In the genomic region with DNA sequence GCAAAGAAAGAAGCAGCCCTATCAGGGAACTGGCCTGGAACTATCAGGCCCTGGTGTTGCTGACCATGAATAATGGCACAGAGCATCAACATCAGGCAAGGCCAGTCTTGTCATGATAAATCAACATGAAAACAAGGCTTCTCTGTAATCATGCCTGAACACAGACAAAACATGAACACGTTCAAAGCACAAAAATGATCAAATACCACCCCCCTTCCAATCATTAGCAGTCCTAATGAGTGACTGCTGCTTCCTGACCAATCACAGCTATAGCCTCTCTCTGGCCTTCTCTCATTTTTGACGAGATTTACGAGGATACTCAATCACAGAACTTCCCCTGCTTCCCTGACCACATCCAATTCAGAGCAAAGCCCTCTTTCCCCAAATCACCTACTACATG, we compare ENCODE assay signal across 14 cellular contexts. TPM values are rescaled to one million over a fixed set of nuclear protein-coding genes. Genes with fewer than 3 reads are reported as not detected.
DNase-seq lines count a peak whose midpoint lies in the region; ATAC-seq and TF ChIP-seq lines count a peak whose summit lies in the region.
"Had no signal": no experiment of that assay in that cellular context is flagged by ENCODE, and none has a peak within 500 bp of the region (broad histone marks: within the 10 kb centered on the region; RNA-seq: fewer than 3 reads in every experiment).

No MANE protein-coding gene starts in this region.

- peaks cover 42% of the 10 kb centered on the region; the same call in 1 of the 2 replicates for H3F3A ChIP-seq in GM23248 (ENCODE audit: insufficient read depth)
- 0 out of 2 replicates have a peak, but pooled peaks cover 10% of the 10 kb centered on the region for H3F3A ChIP-seq in GM23338 (replicated peaks; ENCODE audit: low read depth)

- TF ChIP-seq POLR2A in sigmoid colon (IDR thresholded peaks at IDR 0.05): no peak

- H2AFZ ChIP-seq in GM23248: no peak overlapping the region
- H2AFZ ChIP-seq in GM23338: no peak overlapping the region

- peak overlapping the region; percentile 86 for H3K27ac ChIP-seq in GM23248
- peak overlapping the region; percentile 87 for H3K27ac ChIP-seq in skeletal muscle tissue (ENCODE audit: low read depth, low read length)
- no peak overlapping the region for H3K27ac ChIP-seq in GM23338 (ENCODE audit: low read depth)
- H3K27ac ChIP-seq in sigmoid colon: no peak overlapping the region
- H3K27ac ChIP-seq: thoracic aorta had no signal

- H3K4me3 ChIP-seq in GM23248 (no peak overlapping the region), skeletal muscle tissue (ENCODE audit: low read length in 3 of 3) (no peak overlapping the region), GM23338 (no peak overlapping the region), sigmoid colon (no peak overlapping the region)
- H3K4me3 ChIP-seq: thoracic aorta had no signal

- H3K79me2 ChIP-seq in GM23248 (ENCODE audit: insufficient read depth) (peaks cover 28% of the 10 kb centered on the region), GM23338 (replicated peaks; ENCODE audit: insufficient read depth) (no peaks in the 10 kb centered on the region)

- H3K27me3 Mint-ChIP-seq in T-helper 2 cell treated with Interferon-gamma antibody and Interleukin-4, amounts not matched to agents 5 μg/mL and 100 μg/mL, for 36 hours (ENCODE audit: low read depth): peaks cover 37% of the 10 kb centered on the region
- peaks cover 46% of the 10 kb centered on the region for H3K27me3 Mint-ChIP-seq in activated naive CD8-positive, alpha-beta T cell treated with anti-CD3 and anti-CD28 coated beads, Interleukin-2, amount 10 ng/mL, durations not matched to agents 7 days and 5 days
- H3K27me3 Mint-ChIP-seq in GM23338 (ENCODE audit: insufficient read depth, low read depth, poor library complexity): peaks cover 29% of the 10 kb centered on the region

- H3K9ac ChIP-seq in GM23248 (no peak overlapping the region), skeletal muscle tissue (ENCODE audit: low read depth in 1 of 3, low read length in 3 of 3) (no peak overlapping the region)

- no peak for DNase-seq in T-helper 2 cell treated with Interferon-gamma antibody and Interleukin-4, amounts not matched to agents 5 μg/mL and 100 μg/mL, for 36 hours (ENCODE audit: low spot score)
- no peak for DNase-seq in T-helper 2 cell
- DNase-seq in GM23248: no peak
- no peak for DNase-seq in activated naive CD8-positive, alpha-beta T cell treated with anti-CD3 and anti-CD28 coated beads, Interleukin-2, amount 10 ng/mL, durations not matched to agents 7 days and 5 days
- DNase-seq in GM23338 (ENCODE audit: low spot score): no peak
- DNase-seq in sigmoid colon: no peak
- DNase-seq: immature natural killer cell, NCI-H1417, NCI-H524 treated with DMSO at 0.1 percent for 48 hours, SHP77 had no signal

- no peak for ATAC-seq in activated naive CD8-positive, alpha-beta T cell treated with anti-CD3 and anti-CD28 coated beads, Interleukin-2, amount 10 ng/mL, durations not matched to agents 7 days and 5 days (ENCODE audit: low read depth)
- ATAC-seq in GM21717 (IDR thresholded peaks at IDR 0.05; ENCODE audit: unreplicated experiment) (no peak), GM23338 (no peak)
- ATAC-seq: WTC11 had no signal

- peak overlapping the region; percentile 35 for H3K27ac Mint-ChIP-seq in T-helper 2 cell treated with Interferon-gamma antibody and Interleukin-4, amounts not matched to agents 5 μg/mL and 100 μg/mL, for 36 hours
- peak overlapping the region; percentile 64 for H3K27ac Mint-ChIP-seq in activated naive CD8-positive, alpha-beta T cell treated with anti-CD3 and anti-CD28 coated beads, Interleukin-2, amount 10 ng/mL, durations not matched to agents 7 days and 5 days
- no peak overlapping the region for H3K27ac Mint-ChIP-seq in GM23338
- H3K27ac Mint-ChIP-seq: immature natural killer cell, WTC11 had no signal

- TF ChIP-seq EP300 in sigmoid colon (IDR thresholded peaks at IDR 0.05): no peak

- H3K9me2 ChIP-seq in GM23248 (ENCODE audit: insufficient read depth) (no peaks in the 10 kb centered on the region), GM23338 (ENCODE audit: insufficient read depth) (no peaks in the 10 kb centered on the region)

- H3K27me3 ChIP-seq in GM23248 (replicated peaks; ENCODE audit: insufficient read depth) (no peaks in the 10 kb centered on the region), skeletal muscle tissue (ENCODE audit: control insufficient read depth in 3 of 3, insufficient read depth in 3 of 3, low read length in 3 of 3) (peaks cover 0 to 3% (median 0%) of the 10 kb centered on the region in 3 donors), GM23338 (ENCODE audit: insufficient read depth) (peaks cover 48% of the 10 kb centered on the region), sigmoid colon (no peaks in the 10 kb centered on the region)

- POLR2A ChIA-PET in activated naive CD8-positive, alpha-beta T cell treated with anti-CD3 and anti-CD28 coated beads, Interleukin-2, amount 10 ng/mL, durations not matched to agents 7 days and 5 days (lab: Charles Lee): no interaction called here

- no peaks in the 10 kb centered on the region for H3K9me3 ChIP-seq in GM23248 (ENCODE audit: low read depth)
- H3K9me3 ChIP-seq in skeletal muscle tissue (ENCODE audit: control insufficient read depth in 3 of 3, low read length in 3 of 3): no peaks in the 10 kb centered on the region
- H3K9me3 ChIP-seq in sigmoid colon: no peaks in the 10 kb centered on the region
- H3K9me3 ChIP-seq: thoracic aorta had no signal

- H3K4me1 Mint-ChIP-seq in T-helper 2 cell treated with Interferon-gamma antibody and Interleukin-4, amounts not matched to agents 5 μg/mL and 100 μg/mL, for 36 hours (ENCODE audit: low read depth): peaks cover 27% of the 10 kb centered on the region
- peaks cover 23% of the 10 kb centered on the region for H3K4me1 Mint-ChIP-seq in activated naive CD8-positive, alpha-beta T cell treated with anti-CD3 and anti-CD28 coated beads, Interleukin-2, amount 10 ng/mL, durations not matched to agents 7 days and 5 days
- peaks cover 26% of the 10 kb centered on the region for H3K4me1 Mint-ChIP-seq in GM23338

- H3K4me2 ChIP-seq in GM23248 (ENCODE audit: unreplicated experiment) (peak overlapping the region; percentile 87), GM23338 (no peak overlapping the region)

- H3K4me3 Mint-ChIP-seq in T-helper 2 cell treated with Interferon-gamma antibody and Interleukin-4, amounts not matched to agents 5 μg/mL and 100 μg/mL, for 36 hours: peak overlapping the region; percentile 89
- peak overlapping the region; percentile 91 for H3K4me3 Mint-ChIP-seq in activated naive CD8-positive, alpha-beta T cell treated with anti-CD3 and anti-CD28 coated beads, Interleukin-2, amount 10 ng/mL, durations not matched to agents 7 days and 5 days
- H3K4me3 Mint-ChIP-seq in GM23338: no peak overlapping the region
- H3K4me3 Mint-ChIP-seq: WTC11 had no signal

- TF ChIP-seq CTCF in GM23338 (conservative IDR thresholded peaks at IDR 0.05; ENCODE audit: low read depth in 2 of 2): no peak
- TF ChIP-seq CTCF in sigmoid colon (IDR thresholded peaks at IDR 0.05): no peak

- intact Hi-C loops in sigmoid colon (cut with DNase I): loop anchor here (5.0 kb wide), 1 partner anchor 183 kb away; a partner anchor contains a TSS

- H4K20me1 ChIP-seq in GM23248 (ENCODE audit: insufficient read depth) (no peaks in the 10 kb centered on the region), GM23338 (replicated peaks; ENCODE audit: insufficient read depth) (no peaks in the 10 kb centered on the region)

- H3K36me3 ChIP-seq in GM23248 (ENCODE audit: low read depth): no peaks in the 10 kb centered on the region
- H3K36me3 ChIP-seq in skeletal muscle tissue (ENCODE audit: control insufficient read depth in 3 of 3, insufficient read depth in 3 of 3, low read length in 3 of 3): no peaks in the 10 kb centered on the region
- H3K36me3 ChIP-seq in GM23338 (ENCODE audit: insufficient read depth): no peaks in the 10 kb centered on the region
- no peaks in the 10 kb centered on the region for H3K36me3 ChIP-seq in sigmoid colon
- H3K36me3 ChIP-seq: thoracic aorta had no signal

- in situ Hi-C loops in GM23248 (cut with MboI): no loop called here

- peaks cover 50% of the 10 kb centered on the region for H3K4me1 ChIP-seq in GM23248 (ENCODE audit: insufficient read depth)
- peaks cover 10 to 26% (median 13%) of the 10 kb centered on the region in 3 donors for H3K4me1 ChIP-seq in skeletal muscle tissue (ENCODE audit: control insufficient read depth in 3 of 3, insufficient read depth in 3 of 3, low read length in 3 of 3)
- peaks cover 24% of the 10 kb centered on the region for H3K4me1 ChIP-seq in GM23338 (ENCODE audit: insufficient read depth)
- H3K4me1 ChIP-seq in sigmoid colon: peaks cover 0 to 15% (median 10%) of the 10 kb centered on the region in 4 donors

- no peaks in the 10 kb centered on the region for H3K9me3 Mint-ChIP-seq in T-helper 2 cell treated with Interferon-gamma antibody and Interleukin-4, amounts not matched to agents 5 μg/mL and 100 μg/mL, for 36 hours
- H3K9me3 Mint-ChIP-seq in activated naive CD8-positive, alpha-beta T cell treated with anti-CD3 and anti-CD28 coated beads, Interleukin-2, amount 10 ng/mL, durations not matched to agents 7 days and 5 days: no peaks in the 10 kb centered on the region
- no peaks in the 10 kb centered on the region for H3K9me3 Mint-ChIP-seq in GM23338
- H3K9me3 Mint-ChIP-seq: immature natural killer cell, WTC11 had no signal

- no peaks in the 10 kb centered on the region for H3K36me3 Mint-ChIP-seq in T-helper 2 cell treated with Interferon-gamma antibody and Interleukin-4, amounts not matched to agents 5 μg/mL and 100 μg/mL, for 36 hours (ENCODE audit: low read depth)
- no peaks in the 10 kb centered on the region for H3K36me3 Mint-ChIP-seq in activated naive CD8-positive, alpha-beta T cell treated with anti-CD3 and anti-CD28 coated beads, Interleukin-2, amount 10 ng/mL, durations not matched to agents 7 days and 5 days
- no peaks in the 10 kb centered on the region; the same call in 2 of the 3 replicates for H3K36me3 Mint-ChIP-seq in GM23338 (ENCODE audit: low read depth)
- H3K36me3 Mint-ChIP-seq: immature natural killer cell, WTC11 had no signal

- WGBS in GM23248 (ENCODE audit: low coverage in 1 of 2, low lambda C conversion rate in 2 of 2, missing lambda C conversion rate in 2 of 2), 2 experiments: 69 to 75% methylated on average over 3 of the region's 3 CpGs
- WGBS in sigmoid colon, 2 donors: 78 to 85% methylated on average over 3 of the region's 3 CpGs

TF ChIP-seq in GM23338, 12 proteins besides CTCF, POLR2A, EP300 and RAD21 (continues in another document):
- no peak for TF ChIP-seq JUNB (IDR thresholded peaks at IDR 0.05; ENCODE audit: unreplicated experiment)

RNA-seq across cellular contexts. Expression of a gene that starts 2.2 kb away (rescaled TPM):
- 39.4 and 63.6 TPM in 2 replicates for total RNA-seq in GM23248 (2014; rRNA removed; shearing (Covaris generic))
- polyA plus RNA-seq in GM23248 (2016; fragmentation: Nextera tagmentation; extraction: Ambion mirVana) (49.4 and 51.1 TPM in 2 replicates), GM23338 (2016; fragmentation: Nextera tagmentation; extraction: Ambion mirVana) (7.3 and 8.5 TPM in 2 replicates), sigmoid colon (1 to 10 TPM; 1.6 to 4.2 (median 2.6) TPM)
- 1 to 10 TPM; 2.5 to 3.1 TPM for total RNA-seq in activated naive CD8-positive, alpha-beta T cell treated with anti-CD3 and anti-CD28 coated beads, Interleukin-2, amount 10 ng/mL, durations not matched to agents 7 days and 5 days
- total RNA-seq in skeletal muscle tissue (11.0 TPM), sigmoid colon (10 to 100 TPM in 3 of 4 donors, 1 to 10 TPM in 1; 7.1 to 11.9 (median 11.0) TPM)
- total RNA-seq in GM23338 (2014; rRNA removed; shearing (Covaris generic)): 8.3 and 9.7 TPM in 2 replicates

Comparison
In these comparisons a context has a peak if more than half of its experiments do, and no peak if none do; other contexts are left out.
1. H3K27ac ChIP-seq: peak in GM23248 (single experiment) and skeletal muscle tissue (single experiment); none in GM23338 (single experiment) and sigmoid colon (0 of 4).